Comparison of ENCODE assay signal across 11 cellular contexts in genomic region chr7:29622335-29623265, GRCh38. TPM values are rescaled to one million over a fixed set of nuclear protein-coding genes. Genes with fewer than 3 reads are reported as not detected.
DNase-seq lines count a peak whose midpoint lies in the region; TF ChIP-seq lines count a peak whose summit lies in the region.
"Had no signal": no experiment of that assay in that cellular context is flagged by ENCODE, and none has a peak within 500 bp of the region (broad histone marks: within the 10 kb centered on the region; RNA-seq: fewer than 3 reads in every experiment).

No MANE protein-coding gene starts in this region.

- no peak overlapping the region for H3K4me3 Mint-ChIP-seq in activated naive CD4-positive, alpha-beta T cell treated with anti-CD3 and anti-CD28 coated beads, Interleukin-2, amount 10 ng/mL, durations not matched to agents 7 days and 5 days
- H3K4me3 Mint-ChIP-seq: activated CD4-positive, alpha-beta memory T cell treated with anti-CD3 and anti-CD28 coated beads for 36 hours; memory B cell had no signal

- H3K9me3 Mint-ChIP-seq in activated naive CD4-positive, alpha-beta T cell treated with anti-CD3 and anti-CD28 coated beads, Interleukin-2, amount 10 ng/mL, durations not matched to agents 7 days and 5 days, result no peaks in the 10 kb centered on the region
- H3K9me3 Mint-ChIP-seq: activated CD4-positive, alpha-beta memory T cell treated with anti-CD3 and anti-CD28 coated beads for 36 hours; memory B cell had no signal

- TF ChIP-seq CTCF in cardiac fibroblast (IDR thresholded peaks at IDR 0.05; ENCODE audit: low read depth, low read length), result no peak

- no peak overlapping the region for H3K27ac Mint-ChIP-seq in activated naive CD4-positive, alpha-beta T cell treated with anti-CD3 and anti-CD28 coated beads, Interleukin-2, amount 10 ng/mL, durations not matched to agents 7 days and 5 days
- H3K27ac Mint-ChIP-seq: activated CD4-positive, alpha-beta memory T cell treated with anti-CD3 and anti-CD28 coated beads for 36 hours; memory B cell had no signal

- H3K36me3 Mint-ChIP-seq in activated naive CD4-positive, alpha-beta T cell treated with anti-CD3 and anti-CD28 coated beads, Interleukin-2, amount 10 ng/mL, durations not matched to agents 7 days and 5 days, result no peaks in the 10 kb centered on the region
- H3K36me3 Mint-ChIP-seq: activated CD4-positive, alpha-beta memory T cell treated with anti-CD3 and anti-CD28 coated beads for 36 hours; memory B cell had no signal

- CTCF ChIA-PET in activated naive CD4-positive, alpha-beta T cell treated with anti-CD3 and anti-CD28 coated beads, Interleukin-2, amount 10 ng/mL, durations not matched to agents 7 days and 5 days (lab: Charles Lee), result no interaction called here

- H3K27me3 Mint-ChIP-seq in activated naive CD4-positive, alpha-beta T cell treated with anti-CD3 and anti-CD28 coated beads, Interleukin-2, amount 10 ng/mL, durations not matched to agents 7 days and 5 days, result peaks cover 12% of the 10 kb centered on the region

- DNase-seq in Daoy (ENCODE audit: low read depth) (peak; percentile 96), NCI-H146 (lab: John Stamatoyannopoulos, UW) (peak; percentile 47), cardiac fibroblast (ENCODE audit: low read depth in 2 of 2) (peak; percentile 82 to 96), non-pigmented ciliary epithelial cell (ENCODE audit: low read depth) (peak; percentile 89), NCI-H128 (lab: John Stamatoyannopoulos, UW; ENCODE audit: unreplicated experiment) (no peak), NCI-H345 (lab: John Stamatoyannopoulos, UW) (no peak), NCI-H1105 treated with DMSO at 0.1 percent for 48 hours (lab: John Stamatoyannopoulos, UW) (no peak)
- no peak for DNase-seq in activated naive CD4-positive, alpha-beta T cell treated with anti-CD3 and anti-CD28 coated beads, Interleukin-2, amount 10 ng/mL, durations not matched to agents 7 days and 5 days
- DNase-seq: activated CD4-positive, alpha-beta memory T cell treated with anti-CD3 and anti-CD28 coated beads for 36 hours; NCI-H2171 treated with DMSO at 0.1 percent for 48 hours had no signal

- peak overlapping the region in 1 of 2 donors; percentile 27 for H3K4me3 ChIP-seq in cardiac fibroblast (replicated peaks in 1 of 2; ENCODE audit: low read depth in 2 of 2, low read length in 2 of 2)

- H3K4me1 Mint-ChIP-seq in activated naive CD4-positive, alpha-beta T cell treated with anti-CD3 and anti-CD28 coated beads, Interleukin-2, amount 10 ng/mL, durations not matched to agents 7 days and 5 days, result no peaks in the 10 kb centered on the region
- H3K4me1 Mint-ChIP-seq: memory B cell had no signal

RNA-seq across cellular contexts. Expression of gene PRR15, which starts 59.0 kb away (rescaled TPM):
- total RNA-seq in Daoy (2014; rRNA removed; shearing (Covaris generic)), result 2.3 and 3.5 TPM in 2 replicates
- total RNA-seq: activated CD4-positive, alpha-beta memory T cell treated with anti-CD3 and anti-CD28 coated beads for 36 hours had no signal

Comparison
In these comparisons a context has a peak if more than half of its experiments do, and no peak if none do; other contexts are left out.
1. DNase-seq: peak in Daoy (single experiment), NCI-H146 (single experiment), cardiac fibroblast (2 of 2) and non-pigmented ciliary epithelial cell (single experiment); none in NCI-H128 (single experiment), activated naive CD4-positive, alpha-beta T cell treated with anti-CD3 and anti-CD28 coated beads, Interleukin-2, amount 10 ng/mL, durations not matched to agents 7 days and 5 days (single experiment), NCI-H345 (single experiment) and NCI-H1105 treated with DMSO at 0.1 percent for 48 hours (single experiment).